ENCODE assay signal across 35 cellular contexts in the genomic region with DNA sequence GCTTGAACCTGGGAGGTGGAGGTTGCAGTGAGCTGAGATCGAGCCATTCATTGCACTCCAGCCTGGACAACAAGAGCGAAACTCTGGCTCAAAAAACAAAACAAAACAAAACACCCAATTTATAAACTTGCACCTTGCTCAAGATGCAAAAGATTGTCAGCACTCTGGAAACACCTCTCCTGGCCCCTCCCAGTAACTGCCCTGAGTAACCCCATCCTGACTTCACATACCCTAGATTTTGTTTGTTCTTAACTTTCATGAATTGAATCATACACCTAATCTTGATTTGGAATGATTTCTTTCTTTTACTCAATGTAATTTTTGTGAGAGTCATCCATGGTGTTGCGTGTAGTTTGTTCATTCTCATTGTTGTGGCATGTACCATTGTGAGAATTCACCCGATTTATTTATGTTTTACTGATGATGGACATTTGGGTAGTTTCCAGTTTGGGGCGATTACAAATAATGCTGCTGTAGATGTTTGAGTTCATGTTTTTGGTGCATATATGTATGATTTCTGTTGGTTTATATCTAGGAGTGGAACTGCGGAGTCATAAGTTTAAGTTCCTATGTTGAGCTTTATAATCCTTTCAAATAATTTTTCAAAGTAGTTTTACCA. TPM values are rescaled to one million over a fixed set of nuclear protein-coding genes. Genes with fewer than 3 reads are reported as not detected.
DNase-seq lines count a peak whose midpoint lies in the region; ATAC-seq, FAIRE-seq and TF ChIP-seq lines count a peak whose summit lies in the region.
"Had no signal": no experiment of that assay in that cellular context is flagged by ENCODE, and none has a peak within 500 bp of the region (broad histone marks: within the 10 kb centered on the region; RNA-seq: fewer than 3 reads in every experiment).

No MANE protein-coding gene starts in this region.

- H2AFZ ChIP-seq in OCI-LY3 (ENCODE audit: low read depth, low read length) = no peak overlapping the region
- H2AFZ ChIP-seq: GM23338 had no signal

- peaks cover 16% of the 10 kb centered on the region for H3K36me3 ChIP-seq in OCI-LY3 (replicated peaks; ENCODE audit: low read depth, low read length)
- peaks cover 0 to 22% (median 21%) of the 10 kb centered on the region in 3 donors for H3K36me3 ChIP-seq in pancreas
- H3K36me3 ChIP-seq in mucosa of descending colon (ENCODE audit: low read depth) = peaks cover 21% of the 10 kb centered on the region

- peaks cover 38% of the 10 kb centered on the region for H3K4me1 Mint-ChIP-seq in activated naive CD4-positive, alpha-beta T cell treated with anti-CD3 and anti-CD28 coated beads for 36 hours (ENCODE audit: low read depth)
- H3K4me1 Mint-ChIP-seq in activated naive CD8-positive, alpha-beta T cell treated with anti-CD3 and anti-CD28 coated beads, Interleukin-2, amount 50 U/mL, for 24 hours = peaks cover 12% of the 10 kb centered on the region
- peaks cover 24 to 59% of the 10 kb centered on the region in 2 donors for H3K4me1 Mint-ChIP-seq in stimulated activated naive B cell treated with anti-CD40 and anti-IgM and Interleukin-4, amounts not matched to agents 10 μg/mL and 1 μg/mL and 100 μg/mL, for 72 hours
- H3K4me1 Mint-ChIP-seq: GM23338 had no signal

- peaks cover 36% of the 10 kb centered on the region for H3K36me3 Mint-ChIP-seq in activated naive CD4-positive, alpha-beta T cell treated with anti-CD3 and anti-CD28 coated beads for 36 hours (ENCODE audit: low read depth)
- peaks cover 30% of the 10 kb centered on the region for H3K36me3 Mint-ChIP-seq in activated naive CD8-positive, alpha-beta T cell treated with anti-CD3 and anti-CD28 coated beads, Interleukin-2, amount 50 U/mL, for 24 hours (ENCODE audit: low read depth)
- H3K36me3 Mint-ChIP-seq in stimulated activated naive B cell treated with anti-CD40 and anti-IgM and Interleukin-4, amounts not matched to agents 10 μg/mL and 1 μg/mL and 100 μg/mL, for 72 hours = peaks cover 51 to 66% of the 10 kb centered on the region in 2 donors

- ATAC-seq in activated naive CD8-positive, alpha-beta T cell treated with anti-CD3 and anti-CD28 coated beads, Interleukin-2, amount 50 U/mL, for 24 hours = no peak
- ATAC-seq in stimulated activated naive B cell treated with anti-CD40 and anti-IgM and Interleukin-4, amounts not matched to agents 10 μg/mL and 1 μg/mL and 100 μg/mL, for 72 hours (replicated peaks) = no peak
- ATAC-seq in pancreas (no peak), mucosa of descending colon (no peak), HG02981 (IDR thresholded peaks at IDR 0.05; ENCODE audit: unreplicated experiment) (no peak)
- ATAC-seq: A549, GM23338, left colon, sciatic nerve had no signal

- CTCF ChIA-PET in activated naive CD4-positive, alpha-beta T cell treated with anti-CD3 and anti-CD28 coated beads for 36 hours (lab: Charles Lee) = no interaction called here

- no peak overlapping the region for H3K9ac ChIP-seq in OCI-LY3 (ENCODE audit: low read length)
- H3K9ac ChIP-seq: KMS-11 had no signal

- H3K4me2 ChIP-seq in OCI-LY3 (ENCODE audit: low read length) = peak overlapping the region; percentile 69
- H3K4me2 ChIP-seq: A549, GM23338, KMS-11 had no signal

- H3K4me3 Mint-ChIP-seq in activated naive CD4-positive, alpha-beta T cell treated with anti-CD3 and anti-CD28 coated beads for 36 hours = no peak overlapping the region
- H3K4me3 Mint-ChIP-seq in activated naive CD8-positive, alpha-beta T cell treated with anti-CD3 and anti-CD28 coated beads, Interleukin-2, amount 50 U/mL, for 24 hours = no peak overlapping the region
- H3K4me3 Mint-ChIP-seq in stimulated activated naive B cell treated with anti-CD40 and anti-IgM and Interleukin-4, amounts not matched to agents 10 μg/mL and 1 μg/mL and 100 μg/mL, for 72 hours = peak overlapping the region in 1 of 2 donors; percentile 45
- H3K4me3 Mint-ChIP-seq: GM23338, HFFc6 had no signal

- peak overlapping the region; percentile 59 for H3K27ac Mint-ChIP-seq in activated naive CD4-positive, alpha-beta T cell treated with anti-CD3 and anti-CD28 coated beads for 36 hours
- peak overlapping the region; percentile 2 for H3K27ac Mint-ChIP-seq in activated naive CD8-positive, alpha-beta T cell treated with anti-CD3 and anti-CD28 coated beads, Interleukin-2, amount 50 U/mL, for 24 hours
- peak overlapping the region; percentile 37 for H3K27ac Mint-ChIP-seq in stimulated activated naive B cell treated with anti-CD40 and anti-IgM and Interleukin-4, amounts not matched to agents 10 μg/mL and 1 μg/mL and 100 μg/mL, for 72 hours
- H3K27ac Mint-ChIP-seq: GM23338, HFFc6, progenitor cell of endocrine pancreas had no signal

- H3K4me3 ChIP-seq in OCI-LY3 (ENCODE audit: low read length) = peak overlapping the region; percentile 50
- no peak overlapping the region for H3K4me3 ChIP-seq in pancreas
- H3K4me3 ChIP-seq in mucosa of descending colon = no peak overlapping the region
- H3K4me3 ChIP-seq: A549, GM23338, SJCRH30, thoracic aorta, vagina had no signal

- H3K27ac ChIP-seq in OCI-LY3 (ENCODE audit: low read length) = peak overlapping the region; percentile 80
- H3K27ac ChIP-seq in pancreas = no peak overlapping the region
- H3K27ac ChIP-seq: A549, KMS-11, neutrophil, SJCRH30, thoracic aorta, vagina had no signal

- no peaks in the 10 kb centered on the region for H3K27me3 Mint-ChIP-seq in activated naive CD4-positive, alpha-beta T cell treated with anti-CD3 and anti-CD28 coated beads for 36 hours (ENCODE audit: low read depth)
- H3K27me3 Mint-ChIP-seq in activated naive CD8-positive, alpha-beta T cell treated with anti-CD3 and anti-CD28 coated beads, Interleukin-2, amount 50 U/mL, for 24 hours = no peaks in the 10 kb centered on the region
- no peaks in the 10 kb centered on the region for H3K27me3 Mint-ChIP-seq in stimulated activated naive B cell treated with anti-CD40 and anti-IgM and Interleukin-4, amounts not matched to agents 10 μg/mL and 1 μg/mL and 100 μg/mL, for 72 hours
- H3K27me3 Mint-ChIP-seq: progenitor cell of endocrine pancreas had no signal

- H3K9me3 ChIP-seq in OCI-LY3 (ENCODE audit: insufficient read depth, low read length) (no peaks in the 10 kb centered on the region), pancreas (no peaks in the 10 kb centered on the region), mucosa of descending colon (no peaks in the 10 kb centered on the region)
- H3K9me3 ChIP-seq: A549, neutrophil, SJCRH30, thoracic aorta, vagina had no signal

- H3K9me3 Mint-ChIP-seq in activated naive CD4-positive, alpha-beta T cell treated with anti-CD3 and anti-CD28 coated beads for 36 hours = no peaks in the 10 kb centered on the region
- H3K9me3 Mint-ChIP-seq in activated naive CD8-positive, alpha-beta T cell treated with anti-CD3 and anti-CD28 coated beads, Interleukin-2, amount 50 U/mL, for 24 hours = no peaks in the 10 kb centered on the region
- H3K9me3 Mint-ChIP-seq in stimulated activated naive B cell treated with anti-CD40 and anti-IgM and Interleukin-4, amounts not matched to agents 10 μg/mL and 1 μg/mL and 100 μg/mL, for 72 hours = no peaks in the 10 kb centered on the region
- H3K9me3 Mint-ChIP-seq: GM23338, HFFc6 had no signal

- intact Hi-C loops in activated naive CD4-positive, alpha-beta T cell treated with anti-CD3 and anti-CD28 coated beads for 36 hours (cut with micrococcal nuclease) = no loop called here
- intact Hi-C loops in pancreas (cut with DNase I) = no loop called here
- intact Hi-C loops in mucosa of descending colon (cut with DNase I, micrococcal nuclease) = no loop called here

- peaks cover 6% of the 10 kb centered on the region; the same call in 1 of the 2 replicates for H3K79me2 ChIP-seq in OCI-LY3 (ENCODE audit: low read length)

- no peak for DNase-seq in activated naive CD4-positive, alpha-beta T cell treated with anti-CD3 and anti-CD28 coated beads for 36 hours
- no peak for DNase-seq in activated naive CD4-positive, alpha-beta T cell (lab: John Stamatoyannopoulos, UW)
- no peak for DNase-seq in activated naive CD8-positive, alpha-beta T cell treated with anti-CD3 and anti-CD28 coated beads, Interleukin-2, amount 50 U/mL, for 24 hours
- no peak for DNase-seq in stimulated activated naive B cell treated with anti-CD40 and anti-IgM and Interleukin-4, amounts not matched to agents 10 μg/mL and 1 μg/mL and 100 μg/mL, for 72 hours
- DNase-seq in pancreas = no peak
- no peak for DNase-seq in mucosa of descending colon
- DNase-seq: activated CD4-positive, alpha-beta T cell treated with anti-CD3 and anti-CD28 coated beads, Interleukin-2, amount 50 U/mL, for 48 hours; activated CD4-positive, CD25-positive, alpha-beta regulatory T cell; AML-193; central memory CD4-positive, alpha-beta T cell; DMS53; GDM1; HFFc6; hippocampal formation; left colon; mammary epithelial cell; NCI-H1417 treated with DMSO at 0.1 percent for 48 hours; NCI-H2081; NCI-H2227 treated with DMSO at 0.1 percent for 48 hours; NCI-H69; SJCRH30; stimulated activated CD4-positive, alpha-beta T cell treated with anti-CD3 and anti-CD28 coated beads, Interleukin-4, amount 100 ng/mL, for 4 hours; stimulated activated naive CD4-positive, alpha-beta T cell had no signal

- WGBS in pancreas, 2 donors = 81 to 90% methylated on average over 6 of the region's 6 CpGs

- H3K27me3 ChIP-seq in OCI-LY3 (ENCODE audit: low read depth, low read length) (no peaks in the 10 kb centered on the region), pancreas (no peaks in the 10 kb centered on the region)
- H3K27me3 ChIP-seq: neutrophil, SJCRH30, vagina had no signal

- no peak for TF ChIP-seq CTCF in OCI-LY3 (IDR thresholded peaks at IDR 0.05; ENCODE audit: low read depth, low read length)
- TF ChIP-seq CTCF in pancreas (IDR thresholded peaks at IDR 0.05) = no peak
- no peak for TF ChIP-seq CTCF in mucosa of descending colon (IDR thresholded peaks at IDR 0.05)

- H3K4me1 ChIP-seq in OCI-LY3 (ENCODE audit: low read length) = peaks cover 37% of the 10 kb centered on the region
- H3K4me1 ChIP-seq in pancreas = no peaks in the 10 kb centered on the region
- no peaks in the 10 kb centered on the region for H3K4me1 ChIP-seq in mucosa of descending colon (ENCODE audit: low read depth)
- H3K4me1 ChIP-seq: A549, SJCRH30 had no signal

- no peak for FAIRE-seq in pancreas (lab: Jason Lieb, UNC)
- FAIRE-seq: A549 had no signal

- no peaks in the 10 kb centered on the region for H4K20me1 ChIP-seq in OCI-LY3 (ENCODE audit: insufficient read depth, low read length)

RNA-seq across cellular contexts. Expression of gene NECAP2, which starts 10.4 kb away (rescaled TPM):
- 10 to 100 TPM; 53.3 to 53.4 TPM for total RNA-seq in activated naive CD4-positive, alpha-beta T cell treated with anti-CD3 and anti-CD28 coated beads for 36 hours
- total RNA-seq in pancreas = 10 to 100 TPM; 11.9 to 37.8 (median 14.1) TPM
- polyA plus RNA-seq in pancreas = 10 to 100 TPM; 18.5 to 20.0 TPM
- total RNA-seq in mucosa of descending colon = 10 to 100 TPM; 34.4 to 50.9 (median 43.8) TPM

RNA-seq across cellular contexts. Expression of gene SPATA21, which starts 13.7 kb away (rescaled TPM):
- not detected for total RNA-seq in activated naive CD4-positive, alpha-beta T cell treated with anti-CD3 and anti-CD28 coated beads for 36 hours
- total RNA-seq in pancreas (under 1 TPM in 1 of 6 donors, not detected in 5; 0.90 TPM), mucosa of descending colon (under 1 TPM in 1 of 3 donors, not detected in 2; 0.22 TPM)
- polyA plus RNA-seq in pancreas = under 1 TPM; 0.53 to 0.77 TPM
- total RNA-seq: dermis microvascular lymphatic vessel endothelial cell, fibroblast of lung, left colon, mammary epithelial cell, progenitor cell of endocrine pancreas, SJCRH30, thoracic aorta, vagina had no signal
- polyA plus RNA-seq: fibroblast of lung, GM23338, mammary epithelial cell had no signal

Comparison
In these comparisons a context has a peak if more than half of its experiments do, and no peak if none do; other contexts are left out.
1. H3K27ac Mint-ChIP-seq: peak in every context shown above with its lines; median percentile 59 in activated naive CD4-positive, alpha-beta T cell treated with anti-CD3 and anti-CD28 coated beads for 36 hours; 37 in stimulated activated naive B cell treated with anti-CD40 and anti-IgM and Interleukin-4, amounts not matched to agents 10 μg/mL and 1 μg/mL and 100 μg/mL, for 72 hours; 2 in activated naive CD8-positive, alpha-beta T cell treated with anti-CD3 and anti-CD28 coated beads, Interleukin-2, amount 50 U/mL, for 24 hours.